22 cellular contexts compared by ENCODE assay signal in genomic region chr18:2146092-2146491, GRCh38.
"Had no signal": no experiment of that assay in that cellular context is flagged by ENCODE, and none has a peak within 500 bp of the region (broad histone marks: within the 10 kb centered on the region; RNA-seq: fewer than 3 reads in every experiment).

No MANE protein-coding gene starts in this region.

- DNase-seq: cerebellar nuclear complex; effector memory CD8-positive, alpha-beta T cell; esophagus squamous epithelium; foreskin fibroblast; head of caudate nucleus; kidney glomerular epithelial cell; mucosa of descending colon; naive thymus-derived CD8-positive, alpha-beta T cell; psoas muscle; retina; stimulated activated CD4-positive, alpha-beta T cell treated with anti-CD3 and anti-CD28 coated beads, Interleukin-4, amount 100 ng/mL, for 1 hour; stimulated activated CD8-positive, alpha-beta memory T cell treated with anti-CD3 and anti-CD28 coated beads, Interleukin-4, amount 100 ng/mL, for 48 hours; stimulated activated naive CD8-positive, alpha-beta T cell treated with anti-CD3 and anti-CD28 coated beads, Interleukin-15, Interleukin-2, amounts not matched to agents 100 U/mL and 50 U/mL, for 24 hours; tibial artery; upper lobe of right lung had no signal

- H3K9me3 ChIP-seq: esophagus squamous epithelium, mucosa of descending colon, neutrophil, psoas muscle, tibial artery, upper lobe of right lung had no signal

- ATAC-seq: effector memory CD8-positive, alpha-beta T cell; left lobe of liver; mucosa of descending colon; naive thymus-derived CD8-positive, alpha-beta T cell; psoas muscle; sciatic nerve; stimulated activated effector memory CD8-positive, alpha-beta T cell treated with anti-CD3 and anti-CD28 coated beads, Interleukin-12 subunit alpha, Interleukin-12 subunit beta, amount 100 ng/mL, for 72 hours; stimulated activated naive CD8-positive, alpha-beta T cell treated with anti-CD3 and anti-CD28 coated beads, Interleukin-15, Interleukin-2, amounts not matched to agents 100 U/mL and 50 U/mL, for 24 hours; upper lobe of right lung had no signal

- H3K79me2 ChIP-seq: hepatocyte had no signal

- H3K36me3 ChIP-seq: esophagus squamous epithelium, neutrophil, tibial artery, upper lobe of right lung had no signal

- H3K27me3 Mint-ChIP-seq: dendritic cell treated with granulocyte-macrophage colony-stimulating factor and Interleukin-4, amounts not matched to agents 40 ng/mL and 50 ng/mL, for 4 days had no signal

- H3K4me1 Mint-ChIP-seq: naive thymus-derived CD8-positive, alpha-beta T cell; stimulated activated effector memory CD8-positive, alpha-beta T cell treated with anti-CD3 and anti-CD28 coated beads, Interleukin-12 subunit alpha, Interleukin-12 subunit beta, amount 100 ng/mL, for 72 hours had no signal

- H3K27ac ChIP-seq: esophagus squamous epithelium, hepatocyte, neutrophil, psoas muscle, tibial artery, upper lobe of right lung had no signal

- H3K9me3 Mint-ChIP-seq: dendritic cell treated with granulocyte-macrophage colony-stimulating factor and Interleukin-4, amounts not matched to agents 40 ng/mL and 50 ng/mL, for 4 days; effector memory CD8-positive, alpha-beta T cell; naive thymus-derived CD8-positive, alpha-beta T cell; stimulated activated effector memory CD8-positive, alpha-beta T cell treated with anti-CD3 and anti-CD28 coated beads, Interleukin-12 subunit alpha, Interleukin-12 subunit beta, amount 100 ng/mL, for 72 hours had no signal

- H3K36me3 Mint-ChIP-seq: naive thymus-derived CD8-positive, alpha-beta T cell; stimulated activated effector memory CD8-positive, alpha-beta T cell treated with anti-CD3 and anti-CD28 coated beads, Interleukin-12 subunit alpha, Interleukin-12 subunit beta, amount 100 ng/mL, for 72 hours had no signal

- H3K4me3 Mint-ChIP-seq: dendritic cell treated with granulocyte-macrophage colony-stimulating factor and Interleukin-4, amounts not matched to agents 40 ng/mL and 50 ng/mL, for 4 days; effector memory CD8-positive, alpha-beta T cell; naive thymus-derived CD8-positive, alpha-beta T cell; stimulated activated effector memory CD8-positive, alpha-beta T cell treated with anti-CD3 and anti-CD28 coated beads, Interleukin-12 subunit alpha, Interleukin-12 subunit beta, amount 100 ng/mL, for 72 hours had no signal

- H3K4me3 ChIP-seq: esophagus squamous epithelium, hepatocyte, mucosa of descending colon, psoas muscle, tibial artery, upper lobe of right lung had no signal

- H3K4me1 ChIP-seq: psoas muscle, tibial artery, upper lobe of right lung had no signal

- H3K4me2 ChIP-seq: hepatocyte had no signal

- H3K27me3 ChIP-seq: esophagus squamous epithelium, hepatocyte, neutrophil, tibial artery, upper lobe of right lung had no signal

- FAIRE-seq: colon had no signal

- H3K27ac Mint-ChIP-seq: dendritic cell treated with granulocyte-macrophage colony-stimulating factor and Interleukin-4, amounts not matched to agents 40 ng/mL and 50 ng/mL, for 4 days; effector memory CD8-positive, alpha-beta T cell; stimulated activated effector memory CD8-positive, alpha-beta T cell treated with anti-CD3 and anti-CD28 coated beads, Interleukin-12 subunit alpha, Interleukin-12 subunit beta, amount 100 ng/mL, for 72 hours had no signal

- H2AFZ ChIP-seq: hepatocyte had no signal
